ENCODE assay signal across 9 cellular contexts in the genomic region with DNA sequence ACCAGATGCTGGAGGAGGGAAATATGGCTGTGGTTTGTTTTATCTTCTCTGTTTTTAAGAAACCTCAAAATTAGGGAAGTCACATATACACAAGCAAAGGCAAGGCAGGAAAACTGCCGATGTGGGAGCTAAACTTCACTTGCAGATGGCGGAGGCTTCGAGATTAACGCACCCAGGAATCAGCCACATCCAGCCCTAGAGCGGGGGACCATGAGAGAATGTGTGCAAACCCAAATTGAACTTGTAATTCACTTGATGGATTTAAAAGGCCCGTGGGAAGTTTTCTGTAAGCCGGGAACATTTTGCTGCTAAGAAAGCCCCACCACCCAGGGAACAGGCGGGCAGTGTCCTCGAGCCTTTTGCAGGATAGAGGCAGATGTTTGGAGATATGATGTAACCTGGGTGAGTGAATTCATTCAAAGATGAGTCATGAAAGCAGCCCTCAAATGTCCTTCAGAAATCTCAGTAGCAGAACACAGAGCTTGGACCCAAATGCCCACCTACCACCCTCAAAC. TPM values are rescaled to one million over a fixed set of nuclear protein-coding genes. Genes with fewer than 3 reads are reported as not detected.
DNase-seq lines count a peak whose midpoint lies in the region; TF ChIP-seq lines count a peak whose summit lies in the region.
"Had no signal": no experiment of that assay in that cellular context is flagged by ENCODE, and none has a peak within 500 bp of the region (broad histone marks: within the 10 kb centered on the region; RNA-seq: fewer than 3 reads in every experiment).

No MANE protein-coding gene starts in this region.

- peaks cover 35% of the 10 kb centered on the region for H3K4me1 ChIP-seq in osteoblast (ENCODE audit: insufficient read depth, low read length)
- no peaks in the 10 kb centered on the region for H3K4me1 ChIP-seq in uterus

- H3K4me3 Mint-ChIP-seq in activated CD4-positive, alpha-beta memory T cell treated with anti-CD3 and anti-CD28 coated beads for 36 hours, result no peak overlapping the region
- H3K4me3 Mint-ChIP-seq in activated CD4-positive, alpha-beta memory T cell treated with anti-CD3 and anti-CD28 coated beads, Interleukin-2, amount 10 ng/mL, durations not matched to agents 7 days and 5 days, result no peak overlapping the region
- no peak overlapping the region for H3K4me3 Mint-ChIP-seq in MCF 10A (ENCODE audit: unreplicated experiment)

- no peaks in the 10 kb centered on the region for H3K27me3 Mint-ChIP-seq in activated CD4-positive, alpha-beta memory T cell treated with anti-CD3 and anti-CD28 coated beads for 36 hours
- no peaks in the 10 kb centered on the region for H3K27me3 Mint-ChIP-seq in activated CD4-positive, alpha-beta memory T cell treated with anti-CD3 and anti-CD28 coated beads, Interleukin-2, amount 10 ng/mL, durations not matched to agents 7 days and 5 days
- peaks cover 55% of the 10 kb centered on the region for H3K27me3 Mint-ChIP-seq in MCF 10A (ENCODE audit: insufficient read depth, unreplicated experiment)

- DNase-seq in activated CD4-positive, alpha-beta memory T cell treated with anti-CD3 and anti-CD28 coated beads for 36 hours, result no peak
- no peak for DNase-seq in activated CD4-positive, alpha-beta memory T cell treated with anti-CD3 and anti-CD28 coated beads, Interleukin-2, amount 10 ng/mL, durations not matched to agents 7 days and 5 days
- DNase-seq in MV-4-11 (lab: John Stamatoyannopoulos, UW), result peak; percentile 92
- peak; percentile 49 for DNase-seq in MCF 10A (ENCODE audit: unreplicated experiment)
- DNase-seq in osteoblast (ENCODE audit: insufficient read length, low spot score, missing footprints), result peak; percentile 93
- DNase-seq in T-helper 9 cell, result no peak
- DNase-seq in stimulated activated naive CD4-positive, alpha-beta T cell treated with Interleukin-2 at 50 U/mL for 16 hours (lab: John Stamatoyannopoulos, UW), result no peak
- no peak for DNase-seq in uterus
- DNase-seq: DND-41 had no signal

- CTCF ChIA-PET in activated CD4-positive, alpha-beta memory T cell treated with anti-CD3 and anti-CD28 coated beads for 36 hours (lab: Charles Lee), result interaction anchor here (0.8 to 2.0 kb wide), 3 partner anchors 40 to 130 kb away, joined by 3 to 6 read pairs (median 3); partner anchors contain the start of gene PREX1
- CTCF ChIA-PET in activated CD4-positive, alpha-beta memory T cell treated with anti-CD3 and anti-CD28 coated beads, Interleukin-2, amount 10 ng/mL, durations not matched to agents 7 days and 5 days (lab: Charles Lee), result interaction anchor here (0.8 to 1.1 kb wide), 2 partner anchors 117 to 131 kb away, joined by 3 read pairs; no protein-coding TSS in a partner anchor
- CTCF ChIA-PET in MCF 10A (lab: Yijun Ruan, JAX), result interaction anchor here (0.6 to 0.9 kb wide), 5 partner anchors 10 to 951 kb away, joined by 3 read pairs; no protein-coding TSS in a partner anchor

- H3K27ac ChIP-seq in osteoblast (ENCODE audit: low read depth, low read length) (no peak overlapping the region), uterus (no peak overlapping the region)

- H3K9me3 Mint-ChIP-seq in activated CD4-positive, alpha-beta memory T cell treated with anti-CD3 and anti-CD28 coated beads for 36 hours, result no peaks in the 10 kb centered on the region
- no peaks in the 10 kb centered on the region for H3K9me3 Mint-ChIP-seq in activated CD4-positive, alpha-beta memory T cell treated with anti-CD3 and anti-CD28 coated beads, Interleukin-2, amount 10 ng/mL, durations not matched to agents 7 days and 5 days
- H3K9me3 Mint-ChIP-seq in MCF 10A (ENCODE audit: unreplicated experiment), result no peaks in the 10 kb centered on the region

- peak overlapping the region; percentile 63 for H3K4me2 ChIP-seq in osteoblast (ENCODE audit: insufficient read depth, low read length)

- peak overlapping the region; percentile 49 for H2AFZ ChIP-seq in osteoblast (ENCODE audit: low read length)

- H3K9me3 ChIP-seq in osteoblast (ENCODE audit: low read depth, low read length) (no peaks in the 10 kb centered on the region), uterus (no peaks in the 10 kb centered on the region)

- no peak for TF ChIP-seq POLR2A in uterus (IDR thresholded peaks at IDR 0.05)

- TF ChIP-seq CTCF in MCF 10A (IDR thresholded peaks at IDR 0.05; ENCODE audit: unreplicated experiment) (no peak), osteoblast (IDR thresholded peaks at IDR 0.05; ENCODE audit: extremely low read depth, low read depth, low read length) (no peak), uterus (IDR thresholded peaks at IDR 0.05) (no peak)

- H3K36me3 Mint-ChIP-seq in activated CD4-positive, alpha-beta memory T cell treated with anti-CD3 and anti-CD28 coated beads for 36 hours, result peaks cover 8% of the 10 kb centered on the region
- peaks cover 51% of the 10 kb centered on the region for H3K36me3 Mint-ChIP-seq in activated CD4-positive, alpha-beta memory T cell treated with anti-CD3 and anti-CD28 coated beads, Interleukin-2, amount 10 ng/mL, durations not matched to agents 7 days and 5 days (ENCODE audit: low read depth)
- peaks cover 4% of the 10 kb centered on the region for H3K36me3 Mint-ChIP-seq in MCF 10A (ENCODE audit: insufficient read depth, unreplicated experiment)

- BruUV-seq in MCF 10A (replicated peaks; lab: Mats Ljungman, UMichigan), result no TSS peak

- no peaks in the 10 kb centered on the region for H3K36me3 ChIP-seq in osteoblast (ENCODE audit: insufficient read depth, low read length)
- no peaks in the 10 kb centered on the region for H3K36me3 ChIP-seq in uterus

- peaks cover 4% of the 10 kb centered on the region for H3K27me3 ChIP-seq in osteoblast (ENCODE audit: insufficient read depth, low read length)
- no peaks in the 10 kb centered on the region for H3K27me3 ChIP-seq in uterus

- H3K79me2 ChIP-seq in osteoblast (ENCODE audit: insufficient read depth, low read length), result peaks cover 6% of the 10 kb centered on the region

- intact Hi-C loops in activated CD4-positive, alpha-beta memory T cell treated with anti-CD3 and anti-CD28 coated beads for 36 hours (cut with micrococcal nuclease), result loop anchor here (1.0 kb wide), 2 partner anchors 36 to 49 kb away; no protein-coding TSS in a partner anchor
- intact Hi-C loops in MCF 10A (cut with micrococcal nuclease), result no loop called here
- intact Hi-C loops in uterus (cut with DNase I; ENCODE audit: low total_unique reads), result no loop called here

- POLR2A ChIA-PET in activated CD4-positive, alpha-beta memory T cell treated with anti-CD3 and anti-CD28 coated beads for 36 hours (lab: Charles Lee), result interaction anchor here (0.7 to 5.7 kb wide), 4 partner anchors 30 to 48 kb away, joined by 3 to 30 read pairs (median 10); partner anchors contain the start of gene PREX1
- POLR2A ChIA-PET in activated CD4-positive, alpha-beta memory T cell treated with anti-CD3 and anti-CD28 coated beads, Interleukin-2, amount 10 ng/mL, durations not matched to agents 7 days and 5 days (lab: Charles Lee), result interaction anchor here (1.5 kb wide), 1 partner anchor 9 kb away, joined by 5 read pairs; no protein-coding TSS in a partner anchor
- POLR2A ChIA-PET in MCF 10A (lab: Yijun Ruan, JAX), result interaction anchor here (0.7 to 1.5 kb wide), 5 partner anchors 11 to 136 kb away, joined by 3 to 4 read pairs (median 4); no protein-coding TSS in a partner anchor

- H3K27ac Mint-ChIP-seq in activated CD4-positive, alpha-beta memory T cell treated with anti-CD3 and anti-CD28 coated beads for 36 hours, result peak overlapping the region; percentile 81
- no peak overlapping the region for H3K27ac Mint-ChIP-seq in activated CD4-positive, alpha-beta memory T cell treated with anti-CD3 and anti-CD28 coated beads, Interleukin-2, amount 10 ng/mL, durations not matched to agents 7 days and 5 days
- H3K27ac Mint-ChIP-seq in MCF 10A (ENCODE audit: low read depth, unreplicated experiment), result no peak overlapping the region

- peaks cover 53% of the 10 kb centered on the region for H3K4me1 Mint-ChIP-seq in activated CD4-positive, alpha-beta memory T cell treated with anti-CD3 and anti-CD28 coated beads for 36 hours (ENCODE audit: low read depth)
- peaks cover 52% of the 10 kb centered on the region for H3K4me1 Mint-ChIP-seq in activated CD4-positive, alpha-beta memory T cell treated with anti-CD3 and anti-CD28 coated beads, Interleukin-2, amount 10 ng/mL, durations not matched to agents 7 days and 5 days
- H3K4me1 Mint-ChIP-seq in MCF 10A (ENCODE audit: insufficient read depth, unreplicated experiment), result peaks cover 12% of the 10 kb centered on the region

- H4K20me1 ChIP-seq in osteoblast (ENCODE audit: insufficient read depth, low read length), result peaks cover 7% of the 10 kb centered on the region

- peak overlapping the region; percentile 46 for H3K4me3 ChIP-seq in osteoblast (ENCODE audit: insufficient read depth, low read length)
- no peak overlapping the region for H3K4me3 ChIP-seq in uterus

RNA-seq across cellular contexts. Expression of gene PREX1, which starts 39.9 kb away (rescaled TPM):
- total RNA-seq in activated CD4-positive, alpha-beta memory T cell treated with anti-CD3 and anti-CD28 coated beads for 36 hours, result 10 to 100 TPM; 91.5 to 92.8 TPM
- 100 to 1,000 TPM; 158 to 160 TPM for total RNA-seq in activated CD4-positive, alpha-beta memory T cell treated with anti-CD3 and anti-CD28 coated beads, Interleukin-2, amount 10 ng/mL, durations not matched to agents 7 days and 5 days
- total RNA-seq in MCF 10A (2022) (0.05 TPM in 1 of 2 replicates, not detected in the other), osteoblast (12.7 and 14.1 TPM in 2 replicates), uterus (10 to 100 TPM in 2 of 4 donors, 1 to 10 TPM in 2; 3.6 to 19.7 (median 11.3) TPM)

Comparison
In these comparisons a context has a peak if more than half of its experiments do, and no peak if none do; other contexts are left out.
1. DNase-seq: peak in MV-4-11 (single experiment), MCF 10A (single experiment) and osteoblast (single experiment); none in activated CD4-positive, alpha-beta memory T cell treated with anti-CD3 and anti-CD28 coated beads for 36 hours (single experiment), activated CD4-positive, alpha-beta memory T cell treated with anti-CD3 and anti-CD28 coated beads, Interleukin-2, amount 10 ng/mL, durations not matched to agents 7 days and 5 days (single experiment), T-helper 9 cell (single experiment), stimulated activated naive CD4-positive, alpha-beta T cell treated with Interleukin-2 at 50 U/mL for 16 hours (single experiment) and uterus (0 of 2).